Comparison of ENCODE assay signal across 1 cellular context in the genomic region with DNA sequence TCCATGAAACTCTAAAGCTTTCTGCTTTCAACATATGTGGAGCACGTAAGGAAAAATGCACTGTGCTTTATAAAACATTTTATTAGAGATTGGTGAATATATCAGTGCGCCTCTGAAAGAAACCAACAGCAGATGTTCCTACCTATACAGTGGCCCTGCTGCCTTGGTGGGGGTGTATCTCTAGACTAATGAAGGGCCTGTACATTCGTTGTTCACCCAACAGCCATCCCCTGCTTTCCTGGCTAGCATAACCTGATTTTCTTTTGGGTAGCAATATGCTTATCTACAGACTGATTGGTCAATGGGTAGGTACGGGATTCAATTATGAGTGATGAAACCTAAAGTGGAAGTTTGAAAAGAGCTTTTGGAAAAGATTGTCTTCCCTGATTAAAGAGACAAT.
TF ChIP-seq lines count a peak whose summit lies in the region.

No MANE protein-coding gene starts in this region.

TF ChIP-seq in WTC11, 78 proteins besides CTCF, POLR2A, EP300 and RAD21 (continued from another document):
- TF ChIP-seq, protein P1, sequence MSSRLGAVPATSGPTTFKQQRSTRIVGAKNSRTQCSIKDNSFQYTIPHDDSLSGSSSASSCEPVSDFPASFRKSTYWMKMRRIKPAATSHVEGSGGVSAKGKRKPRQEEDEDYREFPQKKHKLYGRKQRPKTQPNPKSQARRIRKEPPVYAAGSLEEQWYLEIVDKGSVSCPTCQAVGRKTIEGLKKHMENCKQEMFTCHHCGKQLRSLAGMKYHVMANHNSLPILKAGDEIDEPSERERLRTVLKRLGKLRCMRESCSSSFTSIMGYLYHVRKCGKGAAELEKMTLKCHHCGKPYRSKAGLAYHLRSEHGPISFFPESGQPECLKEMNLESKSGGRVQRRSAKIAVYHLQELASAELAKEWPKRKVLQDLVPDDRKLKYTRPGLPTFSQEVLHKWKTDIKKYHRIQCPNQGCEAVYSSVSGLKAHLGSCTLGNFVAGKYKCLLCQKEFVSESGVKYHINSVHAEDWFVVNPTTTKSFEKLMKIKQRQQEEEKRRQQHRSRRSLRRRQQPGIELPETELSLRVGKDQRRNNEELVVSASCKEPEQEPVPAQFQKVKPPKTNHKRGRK (CRISPR knock-in tag; IDR thresholded peaks at IDR 0.05; ENCODE audit: borderline replicate concordance), result no peak
- no peak for TF ChIP-seq CREM (CRISPR knock-in tag; IDR thresholded peaks at IDR 0.05)
- no peak for TF ChIP-seq NFYB (CRISPR knock-in tag; conservative IDR thresholded peaks at IDR 0.05; ENCODE audit: low read depth)
- TF ChIP-seq ATF1 (CRISPR knock-in tag; IDR thresholded peaks at IDR 0.05), result no peak
- no peak for TF ChIP-seq GABPB1 (CRISPR knock-in tag; IDR thresholded peaks at IDR 0.05)
- TF ChIP-seq, protein P2, sequence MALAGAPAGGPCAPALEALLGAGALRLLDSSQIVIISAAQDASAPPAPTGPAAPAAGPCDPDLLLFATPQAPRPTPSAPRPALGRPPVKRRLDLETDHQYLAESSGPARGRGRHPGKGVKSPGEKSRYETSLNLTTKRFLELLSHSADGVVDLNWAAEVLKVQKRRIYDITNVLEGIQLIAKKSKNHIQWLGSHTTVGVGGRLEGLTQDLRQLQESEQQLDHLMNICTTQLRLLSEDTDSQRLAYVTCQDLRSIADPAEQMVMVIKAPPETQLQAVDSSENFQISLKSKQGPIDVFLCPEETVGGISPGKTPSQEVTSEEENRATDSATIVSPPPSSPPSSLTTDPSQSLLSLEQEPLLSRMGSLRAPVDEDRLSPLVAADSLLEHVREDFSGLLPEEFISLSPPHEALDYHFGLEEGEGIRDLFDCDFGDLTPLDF (CRISPR knock-in tag; IDR thresholded peaks at IDR 0.05), result no peak
